In the genomic region with DNA sequence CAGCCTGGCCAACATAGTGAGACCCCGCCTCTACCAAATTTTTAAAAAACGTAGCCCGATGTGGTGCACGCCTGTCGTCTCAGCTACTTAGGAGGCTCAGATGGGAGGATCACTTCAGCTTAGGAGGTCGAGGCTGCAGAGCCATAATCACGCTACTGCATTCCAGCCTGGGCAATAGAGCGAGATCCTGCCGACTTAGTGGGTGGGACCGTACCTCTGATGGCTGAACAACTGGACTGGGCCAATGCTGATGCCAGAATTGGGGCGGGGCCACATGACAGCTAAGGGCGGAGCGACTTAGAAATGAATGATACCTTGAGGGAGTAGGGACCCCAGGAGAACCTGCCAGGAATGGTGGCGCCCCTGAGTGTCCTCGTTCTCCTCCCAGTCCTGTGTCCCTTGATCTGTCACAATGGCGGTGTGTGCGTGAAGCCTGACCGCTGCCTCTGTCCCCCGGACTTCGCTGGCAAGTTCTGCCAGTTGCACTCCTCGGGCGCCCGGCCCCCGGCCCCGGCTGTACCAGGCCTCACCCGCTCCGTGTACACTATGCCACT, we compare ENCODE assay signal across 1 cellular context.
TF ChIP-seq lines count a peak whose summit lies in the region.

No MANE protein-coding gene starts in this region.

TF ChIP-seq in K562, 482 proteins besides CTCF, POLR2A, EP300 and RAD21 (continued from another document and continues in another):
- TF ChIP-seq, protein P1, sequence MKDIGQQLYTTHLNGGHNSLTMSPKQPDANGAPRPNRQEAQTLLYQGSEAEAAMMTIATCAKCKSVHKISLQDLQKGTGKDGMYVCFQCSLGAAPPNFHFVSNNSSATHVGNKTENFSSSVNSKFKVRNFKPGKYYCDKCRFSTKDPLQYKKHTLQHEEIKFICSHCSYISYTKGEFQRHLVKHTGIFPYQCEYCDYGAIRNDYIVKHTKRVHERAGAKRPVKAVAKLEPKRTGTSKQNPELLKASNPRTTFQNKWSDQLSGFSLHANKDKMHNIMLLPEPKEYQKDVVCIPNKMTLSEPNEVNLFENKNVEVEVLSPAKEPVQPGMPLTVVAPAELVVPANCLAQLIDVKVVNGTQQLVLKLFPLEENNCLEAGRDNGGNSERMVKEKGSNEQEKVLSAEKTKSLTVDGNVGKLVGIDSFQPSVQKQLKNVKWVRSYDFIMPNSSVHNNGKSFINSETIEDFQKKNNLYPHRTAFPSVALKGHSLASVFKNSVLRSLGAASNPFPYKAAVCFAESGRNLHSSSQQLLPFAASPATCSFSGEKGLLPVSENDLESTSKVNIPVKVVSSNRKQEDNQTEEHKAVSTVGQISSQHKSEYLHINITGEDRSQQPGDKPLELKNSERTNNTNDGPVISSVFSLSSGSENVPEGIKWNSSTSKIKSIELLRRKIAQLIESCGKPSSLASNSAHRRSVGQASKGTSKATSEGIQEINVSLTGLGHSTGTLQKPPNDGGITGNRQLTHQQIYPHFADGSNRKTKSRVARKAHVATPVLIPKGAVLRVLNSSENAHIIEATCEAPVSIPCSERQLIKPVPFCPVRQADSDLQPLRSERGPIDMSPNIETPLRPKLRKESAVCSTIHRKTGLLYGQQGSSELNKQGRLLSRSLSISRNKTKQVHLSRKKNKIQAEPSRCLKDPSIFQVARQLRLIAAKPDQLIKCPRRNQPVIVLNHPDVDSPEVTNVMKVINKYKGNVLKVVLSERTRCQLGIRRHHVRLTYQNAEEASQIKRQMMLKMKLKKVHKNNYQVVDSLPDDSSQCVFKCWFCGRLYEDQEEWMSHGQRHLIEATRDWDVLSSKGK (CRISPR knock-in tag; IDR thresholded peaks at IDR 0.05) = no peak
- TF ChIP-seq HNRNPUL1 (IDR thresholded peaks at IDR 0.05; ENCODE audit: low read length) = no peak
- no peak for TF ChIP-seq ZNF217 (CRISPR knock-in tag; IDR thresholded peaks at IDR 0.05)
- TF ChIP-seq, protein P2, sequence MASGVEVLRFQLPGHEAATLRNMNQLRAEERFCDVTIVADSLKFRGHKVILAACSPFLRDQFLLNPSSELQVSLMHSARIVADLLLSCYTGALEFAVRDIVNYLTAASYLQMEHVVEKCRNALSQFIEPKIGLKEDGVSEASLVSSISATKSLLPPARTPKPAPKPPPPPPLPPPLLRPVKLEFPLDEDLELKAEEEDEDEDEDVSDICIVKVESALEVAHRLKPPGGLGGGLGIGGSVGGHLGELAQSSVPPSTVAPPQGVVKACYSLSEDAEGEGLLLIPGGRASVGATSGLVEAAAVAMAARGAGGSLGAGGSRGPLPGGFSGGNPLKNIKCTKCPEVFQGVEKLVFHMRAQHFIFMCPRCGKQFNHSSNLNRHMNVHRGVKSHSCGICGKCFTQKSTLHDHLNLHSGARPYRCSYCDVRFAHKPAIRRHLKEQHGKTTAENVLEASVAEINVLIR (CRISPR knock-in tag; IDR thresholded peaks at IDR 0.05) = no peak
- TF ChIP-seq ZNF584 (CRISPR knock-in tag; IDR thresholded peaks at IDR 0.05; ENCODE audit: low read depth) = no peak
- TF ChIP-seq, protein P3, sequence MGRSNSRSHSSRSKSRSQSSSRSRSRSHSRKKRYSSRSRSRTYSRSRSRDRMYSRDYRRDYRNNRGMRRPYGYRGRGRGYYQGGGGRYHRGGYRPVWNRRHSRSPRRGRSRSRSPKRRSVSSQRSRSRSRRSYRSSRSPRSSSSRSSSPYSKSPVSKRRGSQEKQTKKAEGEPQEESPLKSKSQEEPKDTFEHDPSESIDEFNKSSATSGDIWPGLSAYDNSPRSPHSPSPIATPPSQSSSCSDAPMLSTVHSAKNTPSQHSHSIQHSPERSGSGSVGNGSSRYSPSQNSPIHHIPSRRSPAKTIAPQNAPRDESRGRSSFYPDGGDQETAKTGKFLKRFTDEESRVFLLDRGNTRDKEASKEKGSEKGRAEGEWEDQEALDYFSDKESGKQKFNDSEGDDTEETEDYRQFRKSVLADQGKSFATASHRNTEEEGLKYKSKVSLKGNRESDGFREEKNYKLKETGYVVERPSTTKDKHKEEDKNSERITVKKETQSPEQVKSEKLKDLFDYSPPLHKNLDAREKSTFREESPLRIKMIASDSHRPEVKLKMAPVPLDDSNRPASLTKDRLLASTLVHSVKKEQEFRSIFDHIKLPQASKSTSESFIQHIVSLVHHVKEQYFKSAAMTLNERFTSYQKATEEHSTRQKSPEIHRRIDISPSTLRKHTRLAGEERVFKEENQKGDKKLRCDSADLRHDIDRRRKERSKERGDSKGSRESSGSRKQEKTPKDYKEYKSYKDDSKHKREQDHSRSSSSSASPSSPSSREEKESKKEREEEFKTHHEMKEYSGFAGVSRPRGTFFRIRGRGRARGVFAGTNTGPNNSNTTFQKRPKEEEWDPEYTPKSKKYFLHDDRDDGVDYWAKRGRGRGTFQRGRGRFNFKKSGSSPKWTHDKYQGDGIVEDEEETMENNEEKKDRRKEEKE (IDR thresholded peaks at IDR 0.05; ENCODE audit: borderline replicate concordance in 1 of 2, control insufficient read depth in 1 of 2, low read depth in 2 of 2, low read length in 1 of 2) = no peak
- no peak for TF ChIP-seq ZNF507 (tag; conservative IDR thresholded peaks at IDR 0.05)
- TF ChIP-seq SMARCA5 (IDR thresholded peaks at IDR 0.05) = peak; percentile 11; the same call in 1 of the 2 replicates
- TF ChIP-seq ZNF175 (CRISPR knock-in tag; IDR thresholded peaks at IDR 0.05; ENCODE audit: low read depth) = no peak
- TF ChIP-seq ZSCAN29 (IDR thresholded peaks at IDR 0.05) = no peak
- peak; percentile 4 for TF ChIP-seq ASH1L (IDR thresholded peaks at IDR 0.05; ENCODE audit: borderline replicate concordance, low read depth, partially characterized antibody)
- no peak for TF ChIP-seq CREB1 (IDR thresholded peaks at IDR 0.05)
- 0 out of 2 replicates have a peak, but pooled peaks have one; percentile 34 for TF ChIP-seq CREB1 (CRISPR knock-in tag; IDR thresholded peaks at IDR 0.05)
- TF ChIP-seq, protein P4, sequence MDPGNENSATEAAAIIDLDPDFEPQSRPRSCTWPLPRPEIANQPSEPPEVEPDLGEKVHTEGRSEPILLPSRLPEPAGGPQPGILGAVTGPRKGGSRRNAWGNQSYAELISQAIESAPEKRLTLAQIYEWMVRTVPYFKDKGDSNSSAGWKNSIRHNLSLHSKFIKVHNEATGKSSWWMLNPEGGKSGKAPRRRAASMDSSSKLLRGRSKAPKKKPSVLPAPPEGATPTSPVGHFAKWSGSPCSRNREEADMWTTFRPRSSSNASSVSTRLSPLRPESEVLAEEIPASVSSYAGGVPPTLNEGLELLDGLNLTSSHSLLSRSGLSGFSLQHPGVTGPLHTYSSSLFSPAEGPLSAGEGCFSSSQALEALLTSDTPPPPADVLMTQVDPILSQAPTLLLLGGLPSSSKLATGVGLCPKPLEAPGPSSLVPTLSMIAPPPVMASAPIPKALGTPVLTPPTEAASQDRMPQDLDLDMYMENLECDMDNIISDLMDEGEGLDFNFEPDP (CRISPR knock-in tag; IDR thresholded peaks at IDR 0.05) = no peak
- TF ChIP-seq, protein P5, sequence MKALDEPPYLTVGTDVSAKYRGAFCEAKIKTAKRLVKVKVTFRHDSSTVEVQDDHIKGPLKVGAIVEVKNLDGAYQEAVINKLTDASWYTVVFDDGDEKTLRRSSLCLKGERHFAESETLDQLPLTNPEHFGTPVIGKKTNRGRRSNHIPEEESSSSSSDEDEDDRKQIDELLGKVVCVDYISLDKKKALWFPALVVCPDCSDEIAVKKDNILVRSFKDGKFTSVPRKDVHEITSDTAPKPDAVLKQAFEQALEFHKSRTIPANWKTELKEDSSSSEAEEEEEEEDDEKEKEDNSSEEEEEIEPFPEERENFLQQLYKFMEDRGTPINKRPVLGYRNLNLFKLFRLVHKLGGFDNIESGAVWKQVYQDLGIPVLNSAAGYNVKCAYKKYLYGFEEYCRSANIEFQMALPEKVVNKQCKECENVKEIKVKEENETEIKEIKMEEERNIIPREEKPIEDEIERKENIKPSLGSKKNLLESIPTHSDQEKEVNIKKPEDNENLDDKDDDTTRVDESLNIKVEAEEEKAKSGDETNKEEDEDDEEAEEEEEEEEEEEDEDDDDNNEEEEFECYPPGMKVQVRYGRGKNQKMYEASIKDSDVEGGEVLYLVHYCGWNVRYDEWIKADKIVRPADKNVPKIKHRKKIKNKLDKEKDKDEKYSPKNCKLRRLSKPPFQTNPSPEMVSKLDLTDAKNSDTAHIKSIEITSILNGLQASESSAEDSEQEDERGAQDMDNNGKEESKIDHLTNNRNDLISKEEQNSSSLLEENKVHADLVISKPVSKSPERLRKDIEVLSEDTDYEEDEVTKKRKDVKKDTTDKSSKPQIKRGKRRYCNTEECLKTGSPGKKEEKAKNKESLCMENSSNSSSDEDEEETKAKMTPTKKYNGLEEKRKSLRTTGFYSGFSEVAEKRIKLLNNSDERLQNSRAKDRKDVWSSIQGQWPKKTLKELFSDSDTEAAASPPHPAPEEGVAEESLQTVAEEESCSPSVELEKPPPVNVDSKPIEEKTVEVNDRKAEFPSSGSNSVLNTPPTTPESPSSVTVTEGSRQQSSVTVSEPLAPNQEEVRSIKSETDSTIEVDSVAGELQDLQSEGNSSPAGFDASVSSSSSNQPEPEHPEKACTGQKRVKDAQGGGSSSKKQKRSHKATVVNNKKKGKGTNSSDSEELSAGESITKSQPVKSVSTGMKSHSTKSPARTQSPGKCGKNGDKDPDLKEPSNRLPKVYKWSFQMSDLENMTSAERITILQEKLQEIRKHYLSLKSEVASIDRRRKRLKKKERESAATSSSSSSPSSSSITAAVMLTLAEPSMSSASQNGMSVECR (CRISPR knock-in tag; IDR thresholded peaks at IDR 0.05) = no peak
- TF ChIP-seq HDAC8 (tag; IDR thresholded peaks at IDR 0.05) = no peak
- TF ChIP-seq, protein P6, sequence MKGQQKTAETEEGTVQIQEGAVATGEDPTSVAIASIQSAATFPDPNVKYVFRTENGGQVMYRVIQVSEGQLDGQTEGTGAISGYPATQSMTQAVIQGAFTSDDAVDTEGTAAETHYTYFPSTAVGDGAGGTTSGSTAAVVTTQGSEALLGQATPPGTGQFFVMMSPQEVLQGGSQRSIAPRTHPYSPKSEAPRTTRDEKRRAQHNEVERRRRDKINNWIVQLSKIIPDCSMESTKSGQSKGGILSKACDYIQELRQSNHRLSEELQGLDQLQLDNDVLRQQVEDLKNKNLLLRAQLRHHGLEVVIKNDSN (CRISPR knock-in tag; IDR thresholded peaks at IDR 0.05) = no peak
- TF ChIP-seq ZNF134 (CRISPR knock-in tag; conservative IDR thresholded peaks at IDR 0.05) = no peak
- no peak for TF ChIP-seq GTF2E2 (tag; IDR thresholded peaks at IDR 0.05)
- TF ChIP-seq, protein P7, sequence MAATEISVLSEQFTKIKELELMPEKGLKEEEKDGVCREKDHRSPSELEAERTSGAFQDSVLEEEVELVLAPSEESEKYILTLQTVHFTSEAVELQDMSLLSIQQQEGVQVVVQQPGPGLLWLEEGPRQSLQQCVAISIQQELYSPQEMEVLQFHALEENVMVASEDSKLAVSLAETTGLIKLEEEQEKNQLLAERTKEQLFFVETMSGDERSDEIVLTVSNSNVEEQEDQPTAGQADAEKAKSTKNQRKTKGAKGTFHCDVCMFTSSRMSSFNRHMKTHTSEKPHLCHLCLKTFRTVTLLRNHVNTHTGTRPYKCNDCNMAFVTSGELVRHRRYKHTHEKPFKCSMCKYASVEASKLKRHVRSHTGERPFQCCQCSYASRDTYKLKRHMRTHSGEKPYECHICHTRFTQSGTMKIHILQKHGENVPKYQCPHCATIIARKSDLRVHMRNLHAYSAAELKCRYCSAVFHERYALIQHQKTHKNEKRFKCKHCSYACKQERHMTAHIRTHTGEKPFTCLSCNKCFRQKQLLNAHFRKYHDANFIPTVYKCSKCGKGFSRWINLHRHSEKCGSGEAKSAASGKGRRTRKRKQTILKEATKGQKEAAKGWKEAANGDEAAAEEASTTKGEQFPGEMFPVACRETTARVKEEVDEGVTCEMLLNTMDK (IDR thresholded peaks at IDR 0.05; ENCODE audit: borderline replicate concordance, insufficient read depth, low read depth, low read length, poor library complexity, severe bottlenecking) = no peak
- TF ChIP-seq ZBTB7A (IDR thresholded peaks at IDR 0.05; ENCODE audit: borderline replicate concordance, control insufficient read depth, low read depth, low read length) = 0 out of 2 replicates have a peak, but pooled peaks have one; percentile 20
- 0 out of 2 replicates have a peak, but pooled peaks have one; percentile 51 for TF ChIP-seq ZBTB1 (CRISPR knock-in tag; IDR thresholded peaks at IDR 0.05; ENCODE audit: borderline replicate concordance, low read depth)
- TF ChIP-seq, protein P8, sequence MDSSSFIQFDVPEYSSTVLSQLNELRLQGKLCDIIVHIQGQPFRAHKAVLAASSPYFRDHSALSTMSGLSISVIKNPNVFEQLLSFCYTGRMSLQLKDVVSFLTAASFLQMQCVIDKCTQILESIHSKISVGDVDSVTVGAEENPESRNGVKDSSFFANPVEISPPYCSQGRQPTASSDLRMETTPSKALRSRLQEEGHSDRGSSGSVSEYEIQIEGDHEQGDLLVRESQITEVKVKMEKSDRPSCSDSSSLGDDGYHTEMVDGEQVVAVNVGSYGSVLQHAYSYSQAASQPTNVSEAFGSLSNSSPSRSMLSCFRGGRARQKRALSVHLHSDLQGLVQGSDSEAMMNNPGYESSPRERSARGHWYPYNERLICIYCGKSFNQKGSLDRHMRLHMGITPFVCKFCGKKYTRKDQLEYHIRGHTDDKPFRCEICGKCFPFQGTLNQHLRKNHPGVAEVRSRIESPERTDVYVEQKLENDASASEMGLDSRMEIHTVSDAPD (CRISPR knock-in tag; IDR thresholded peaks at IDR 0.05) = no peak
- no peak for TF ChIP-seq TAF7 (tag; IDR thresholded peaks at IDR 0.05)
- TF ChIP-seq TGIF2 (CRISPR knock-in tag; IDR thresholded peaks at IDR 0.05) = no peak
- TF ChIP-seq E2F3 (CRISPR knock-in tag; IDR thresholded peaks at IDR 0.05) = no peak
- peak; percentile 75 for TF ChIP-seq RBM25 (IDR thresholded peaks at IDR 0.05; ENCODE audit: low read depth, low read length, severe bottlenecking)
- TF ChIP-seq ZNF384 (IDR thresholded peaks at IDR 0.05; ENCODE audit: low read depth, low read length) = no peak
- TF ChIP-seq, protein P9, sequence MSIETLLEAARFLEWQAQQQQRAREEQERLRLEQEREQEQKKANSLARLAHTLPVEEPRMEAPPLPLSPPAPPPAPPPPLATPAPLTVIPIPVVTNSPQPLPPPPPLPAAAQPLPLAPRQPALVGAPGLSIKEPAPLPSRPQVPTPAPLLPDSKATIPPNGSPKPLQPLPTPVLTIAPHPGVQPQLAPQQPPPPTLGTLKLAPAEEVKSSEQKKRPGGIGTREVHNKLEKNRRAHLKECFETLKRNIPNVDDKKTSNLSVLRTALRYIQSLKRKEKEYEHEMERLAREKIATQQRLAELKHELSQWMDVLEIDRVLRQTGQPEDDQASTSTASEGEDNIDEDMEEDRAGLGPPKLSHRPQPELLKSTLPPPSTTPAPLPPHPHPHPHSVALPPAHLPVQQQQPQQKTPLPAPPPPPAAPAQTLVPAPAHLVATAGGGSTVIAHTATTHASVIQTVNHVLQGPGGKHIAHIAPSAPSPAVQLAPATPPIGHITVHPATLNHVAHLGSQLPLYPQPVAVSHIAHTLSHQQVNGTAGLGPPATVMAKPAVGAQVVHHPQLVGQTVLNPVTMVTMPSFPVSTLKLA (conservative IDR thresholded peaks at IDR 0.05) = no peak
- TF ChIP-seq KDM4B (IDR thresholded peaks at IDR 0.05; ENCODE audit: borderline replicate concordance in 2 of 2, low read depth in 1 of 2) = no peak
- TF ChIP-seq BCOR (IDR thresholded peaks at IDR 0.05) = peak; percentile 68; the same call in 1 of the 2 replicates
- TF ChIP-seq ZNF184 (CRISPR knock-in tag; IDR thresholded peaks at IDR 0.05) = no peak
- TF ChIP-seq, protein P10, sequence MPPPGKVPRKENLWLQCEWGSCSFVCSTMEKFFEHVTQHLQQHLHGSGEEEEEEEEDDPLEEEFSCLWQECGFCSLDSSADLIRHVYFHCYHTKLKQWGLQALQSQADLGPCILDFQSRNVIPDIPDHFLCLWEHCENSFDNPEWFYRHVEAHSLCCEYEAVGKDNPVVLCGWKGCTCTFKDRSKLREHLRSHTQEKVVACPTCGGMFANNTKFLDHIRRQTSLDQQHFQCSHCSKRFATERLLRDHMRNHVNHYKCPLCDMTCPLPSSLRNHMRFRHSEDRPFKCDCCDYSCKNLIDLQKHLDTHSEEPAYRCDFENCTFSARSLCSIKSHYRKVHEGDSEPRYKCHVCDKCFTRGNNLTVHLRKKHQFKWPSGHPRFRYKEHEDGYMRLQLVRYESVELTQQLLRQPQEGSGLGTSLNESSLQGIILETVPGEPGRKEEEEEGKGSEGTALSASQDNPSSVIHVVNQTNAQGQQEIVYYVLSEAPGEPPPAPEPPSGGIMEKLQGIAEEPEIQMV (tag; conservative IDR thresholded peaks at IDR 0.05; ENCODE audit: low read depth) = no peak
- peak in 1 of 2 experiments; percentile 8; a peak in 1 of 4 replicates for TF ChIP-seq KDM1A (IDR thresholded peaks at IDR 0.05)
